8 cellular contexts compared by ENCODE assay signal in the genomic region with DNA sequence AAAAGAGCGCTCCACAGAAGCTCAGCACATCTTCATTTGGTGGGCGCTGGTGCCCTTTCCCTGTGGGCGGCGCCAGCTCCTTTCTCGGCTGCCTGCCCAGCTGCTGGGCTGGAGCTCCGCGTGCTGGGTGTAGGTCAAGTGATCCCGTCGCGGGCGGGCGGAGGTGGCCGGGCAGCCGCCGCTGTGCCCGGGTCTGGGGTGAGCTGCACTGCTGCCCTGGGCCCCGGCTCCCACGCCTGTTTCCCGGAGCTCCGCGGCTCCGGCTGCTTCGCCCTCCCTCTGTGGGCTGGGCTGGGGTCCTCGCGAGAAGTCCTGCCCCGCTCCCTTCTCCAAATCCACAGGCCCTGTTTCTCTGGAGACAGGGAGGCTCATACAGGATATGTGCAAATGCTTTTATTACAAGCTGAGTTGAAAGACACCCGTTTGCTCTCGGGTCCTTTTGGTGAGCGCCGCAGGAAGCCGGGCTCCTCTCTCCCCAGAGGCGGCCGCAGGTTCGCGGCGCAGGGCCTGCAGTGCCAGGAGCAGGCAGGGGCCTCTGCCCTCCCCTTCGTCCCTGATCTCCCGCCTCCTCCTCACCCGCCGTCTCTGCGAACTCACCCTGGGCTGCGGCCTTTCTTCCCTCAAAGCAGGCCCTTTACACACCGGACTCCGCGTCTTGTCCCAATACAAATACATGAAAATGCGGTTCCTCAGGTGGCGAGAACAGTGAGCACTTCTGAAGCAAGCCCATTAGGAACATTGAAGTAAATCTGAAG.
DNase-seq lines count a peak whose midpoint lies in the region; ATAC-seq, FAIRE-seq and TF ChIP-seq lines count a peak whose summit lies in the region.

No MANE protein-coding gene starts in this region.

- FAIRE-seq in RCC 7860 (lab: Jason Lieb, UNC): no peak

- peak; percentile 69 for ATAC-seq in CD8-positive, alpha-beta T cell
- peak; percentile 60 for ATAC-seq in GM21423 (IDR thresholded peaks at IDR 0.05; ENCODE audit: unreplicated experiment)

- no peaks in the 10 kb centered on the region for H3K36me3 Mint-ChIP-seq in CD8-positive, alpha-beta T cell

- peaks cover 18% of the 10 kb centered on the region for H3K4me1 Mint-ChIP-seq in CD8-positive, alpha-beta T cell (ENCODE audit: low read depth)

- TF ChIP-seq CTCF in CD8-positive, alpha-beta T cell (IDR thresholded peaks at IDR 0.05): no peak
- peak; percentile 12 for TF ChIP-seq CTCF in cardiac muscle cell (IDR thresholded peaks at IDR 0.05; ENCODE audit: low read depth, low read length)

- in situ Hi-C loops in ACHN (cut with HindIII; ENCODE audit: low pct_ligation_motif_present, low pct_unique_long_range_greater_than_20kb, low sequenced_read_pairs): no loop called here

- intact Hi-C loops in CD8-positive, alpha-beta T cell (cut with DNase I, micrococcal nuclease): no loop called here

- H3K4me1 ChIP-seq in CD8-positive, alpha-beta T cell (ENCODE audit: insufficient read depth, low read length): peaks cover 5% of the 10 kb centered on the region
- H3K4me1 ChIP-seq in adipocyte (ENCODE audit: control insufficient read depth, insufficient read depth, low read length) (peaks cover 18% of the 10 kb centered on the region), cardiac muscle cell (ENCODE audit: low read depth) (peaks cover 4% of the 10 kb centered on the region)

- POLR2A ChIA-PET in CD8-positive, alpha-beta T cell (lab: Charles Lee): no interaction called here

- no peaks in the 10 kb centered on the region for H3K9me3 ChIP-seq in CD8-positive, alpha-beta T cell (ENCODE audit: low read length)
- H3K9me3 ChIP-seq in adipocyte (ENCODE audit: control insufficient read depth, low read length) (no peaks in the 10 kb centered on the region), cardiac muscle cell (ENCODE audit: low read depth) (no peaks in the 10 kb centered on the region)

- peak overlapping the region; percentile 91 for H3K4me3 Mint-ChIP-seq in CD8-positive, alpha-beta T cell

- no peak overlapping the region for H3K27ac Mint-ChIP-seq in CD8-positive, alpha-beta T cell

- DNase-seq in CD8-positive, alpha-beta T cell: peak in 5 of 7 experiments; percentile 2 to 68 (median 16)
- DNase-seq in NCI-H526 treated with DMSO at 0.1 percent for 48 hours (lab: John Stamatoyannopoulos, UW) (peak; percentile 6), adipocyte (ENCODE audit: low read depth) (peak; percentile 72), cardiac muscle cell (ENCODE audit: low read depth in 1 of 2, low spot score in 1 of 2) (peak; percentile 71 to 75), non-pigmented ciliary epithelial cell (ENCODE audit: low read depth) (peak; percentile 4), RCC 7860 (ENCODE audit: low spot score) (no peak), ACHN (no peak)

- no peaks in the 10 kb centered on the region for H3K9me3 Mint-ChIP-seq in CD8-positive, alpha-beta T cell

- H3K4me3 ChIP-seq in CD8-positive, alpha-beta T cell (ENCODE audit: low read depth, low read length): peak overlapping the region; percentile 64
- peak overlapping the region; percentile 77 for H3K4me3 ChIP-seq in adipocyte (ENCODE audit: low read length)
- peak overlapping the region; percentile 1 for H3K4me3 ChIP-seq in cardiac muscle cell

- H3K9ac ChIP-seq in adipocyte (ENCODE audit: low read length): peak overlapping the region; percentile 84

- H3K27ac ChIP-seq in CD8-positive, alpha-beta T cell (ENCODE audit: low read depth, low read length): no peak overlapping the region
- no peak overlapping the region for H3K27ac ChIP-seq in cardiac muscle cell

- CTCF ChIA-PET in CD8-positive, alpha-beta T cell (lab: Charles Lee): interaction anchor here (1.0 to 1.6 kb wide), 4 partner anchors 8 to 1558 kb away, joined by 3 to 5 read pairs (median 4); no protein-coding TSS in a partner anchor

- H3K36me3 ChIP-seq in CD8-positive, alpha-beta T cell (ENCODE audit: insufficient read depth, low read length): no peaks in the 10 kb centered on the region
- H3K36me3 ChIP-seq in adipocyte (ENCODE audit: control insufficient read depth, insufficient read depth, low read length, severe bottlenecking) (no peaks in the 10 kb centered on the region), cardiac muscle cell (no peaks in the 10 kb centered on the region)

- H3K27me3 ChIP-seq in CD8-positive, alpha-beta T cell (ENCODE audit: insufficient read depth, low read length): no peaks in the 10 kb centered on the region
- H3K27me3 ChIP-seq in adipocyte (replicated peaks; ENCODE audit: control insufficient read depth, insufficient read depth, low read length) (no peaks in the 10 kb centered on the region), cardiac muscle cell (peaks cover 12% of the 10 kb centered on the region)

- H3K27me3 Mint-ChIP-seq in CD8-positive, alpha-beta T cell (ENCODE audit: low read depth): peaks cover 53% of the 10 kb centered on the region

Comparison
In these comparisons a context has a peak if more than half of its experiments do, and no peak if none do; other contexts are left out.
1. DNase-seq: peak in CD8-positive, alpha-beta T cell (5 of 7), NCI-H526 treated with DMSO at 0.1 percent for 48 hours (single experiment), adipocyte (single experiment), cardiac muscle cell (2 of 2) and non-pigmented ciliary epithelial cell (single experiment); none in RCC 7860 (single experiment) and ACHN (single experiment).
2. H3K4me3 ChIP-seq: peak in every context shown above with its lines; median percentile 77 in adipocyte; 64 in CD8-positive, alpha-beta T cell; 1 in cardiac muscle cell.